8 cellular contexts compared by ENCODE assay signal in the genomic region with DNA sequence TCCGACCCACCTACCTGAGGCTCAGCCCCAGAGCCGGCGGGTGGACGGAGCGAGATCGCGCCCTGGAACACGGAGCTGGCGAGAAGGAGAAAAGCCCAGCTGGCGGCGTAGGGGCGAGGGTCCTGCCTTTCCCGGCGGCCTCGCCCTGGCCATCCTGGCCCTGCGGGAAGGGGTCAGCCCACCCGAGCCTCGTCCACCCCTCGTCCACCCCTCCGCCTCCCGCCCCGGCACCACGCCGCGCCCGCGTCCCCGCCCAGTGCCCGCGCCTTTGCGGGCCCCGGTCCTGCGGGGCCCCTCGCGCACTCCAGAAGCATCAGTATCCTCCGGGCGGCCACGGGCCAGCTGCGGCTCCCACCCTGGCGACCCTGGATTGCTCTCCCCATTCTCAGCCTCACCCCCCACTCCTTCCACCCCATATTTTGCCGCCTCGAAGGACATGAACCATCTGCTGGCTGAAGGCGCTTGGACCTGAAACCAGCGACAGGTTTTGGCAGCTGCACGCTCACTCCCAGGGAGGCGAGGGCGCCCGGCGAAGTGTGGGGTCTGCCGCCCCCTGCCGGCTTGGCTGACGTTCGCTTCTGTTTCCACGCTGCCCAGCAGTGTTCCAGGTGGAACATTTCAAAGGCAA.
DNase-seq lines count a peak whose midpoint lies in the region; ATAC-seq and TF ChIP-seq lines count a peak whose summit lies in the region.

No MANE protein-coding gene starts in this region.

- peak overlapping the region; percentile 52; the same call in 1 of the 2 replicates for H3K4me2 ChIP-seq in MM.1S (ENCODE audit: low read depth, low read length)

- H3K36me3 ChIP-seq in H7 (replicated peaks; ENCODE audit: control insufficient read depth, insufficient read depth, low read length) (no peaks in the 10 kb centered on the region), MM.1S (replicated peaks; ENCODE audit: insufficient read depth, low read length) (no peaks in the 10 kb centered on the region)

- ATAC-seq in activated CD4-positive, CD25-positive, alpha-beta regulatory T cell treated with anti-CD3 and anti-CD28 coated beads, Interleukin-2, amount 50 U/mL, for 24 hours: peak; percentile 61 to 73
- peak; percentile 98 for ATAC-seq in left lobe of liver

- peak overlapping the region; percentile 40; the same call in 1 of the 2 replicates for H3K9ac ChIP-seq in MM.1S (ENCODE audit: low read length)

- peak overlapping the region; percentile 23; the same call in 1 of the 2 replicates for H2AFZ ChIP-seq in MM.1S (ENCODE audit: low read length)

- H3K27ac ChIP-seq in MM.1S (ENCODE audit: low read length): no peak overlapping the region

- H3F3A ChIP-seq in MM.1S (ENCODE audit: insufficient read depth, low read length): no peaks in the 10 kb centered on the region

- H4K20me1 ChIP-seq in MM.1S (ENCODE audit: insufficient read depth, low read length): no peaks in the 10 kb centered on the region

- DNase-seq in GM03348 (ENCODE audit: low spot score) (peak; percentile 86), H7 (peak; percentile 88), MM.1S (peak; percentile 65), choroid plexus epithelial cell (ENCODE audit: low read depth) (peak; percentile 34), left lobe of liver (ENCODE audit: low spot score) (peak; percentile 80), DMS153 (lab: John Stamatoyannopoulos, UW) (no peak)
- peak; percentile 50 for DNase-seq in stimulated activated CD4-positive, alpha-beta T cell treated with anti-CD3 and anti-CD28 coated beads, Interleukin-1b, Interleukin-23, amount 100 ng/mL, for 48 hours

- no peaks in the 10 kb centered on the region for H3K9me3 ChIP-seq in MM.1S (replicated peaks; ENCODE audit: insufficient read depth, low read length)

- H3K79me2 ChIP-seq in MM.1S (ENCODE audit: low read length): no peaks in the 10 kb centered on the region

- TF ChIP-seq CTCF in MM.1S (IDR thresholded peaks at IDR 0.05; ENCODE audit: low read length) (peak; percentile 68), choroid plexus epithelial cell (conservative IDR thresholded peaks at IDR 0.05; ENCODE audit: low read depth, low read length) (peak; percentile 65)

- no peaks in the 10 kb centered on the region for H3K9me2 ChIP-seq in MM.1S (replicated peaks; ENCODE audit: insufficient read depth, low read length)

- peaks cover 11% of the 10 kb centered on the region for H3K27me3 ChIP-seq in H7 (ENCODE audit: control insufficient read depth, insufficient read depth, low read length)
- H3K27me3 ChIP-seq in MM.1S (replicated peaks; ENCODE audit: insufficient read depth, low read length): no peaks in the 10 kb centered on the region

- peak overlapping the region; percentile 57 for H3K4me3 ChIP-seq in H7 (ENCODE audit: insufficient read depth, low read depth, low read length)
- H3K4me3 ChIP-seq in MM.1S (ENCODE audit: low read length): peak overlapping the region; percentile 47
- H3K4me3 ChIP-seq in choroid plexus epithelial cell (ENCODE audit: low read depth, low read length): peak overlapping the region; percentile 28

- H3K4me1 ChIP-seq in MM.1S (ENCODE audit: low read length): no peaks in the 10 kb centered on the region
